In the genomic region with DNA sequence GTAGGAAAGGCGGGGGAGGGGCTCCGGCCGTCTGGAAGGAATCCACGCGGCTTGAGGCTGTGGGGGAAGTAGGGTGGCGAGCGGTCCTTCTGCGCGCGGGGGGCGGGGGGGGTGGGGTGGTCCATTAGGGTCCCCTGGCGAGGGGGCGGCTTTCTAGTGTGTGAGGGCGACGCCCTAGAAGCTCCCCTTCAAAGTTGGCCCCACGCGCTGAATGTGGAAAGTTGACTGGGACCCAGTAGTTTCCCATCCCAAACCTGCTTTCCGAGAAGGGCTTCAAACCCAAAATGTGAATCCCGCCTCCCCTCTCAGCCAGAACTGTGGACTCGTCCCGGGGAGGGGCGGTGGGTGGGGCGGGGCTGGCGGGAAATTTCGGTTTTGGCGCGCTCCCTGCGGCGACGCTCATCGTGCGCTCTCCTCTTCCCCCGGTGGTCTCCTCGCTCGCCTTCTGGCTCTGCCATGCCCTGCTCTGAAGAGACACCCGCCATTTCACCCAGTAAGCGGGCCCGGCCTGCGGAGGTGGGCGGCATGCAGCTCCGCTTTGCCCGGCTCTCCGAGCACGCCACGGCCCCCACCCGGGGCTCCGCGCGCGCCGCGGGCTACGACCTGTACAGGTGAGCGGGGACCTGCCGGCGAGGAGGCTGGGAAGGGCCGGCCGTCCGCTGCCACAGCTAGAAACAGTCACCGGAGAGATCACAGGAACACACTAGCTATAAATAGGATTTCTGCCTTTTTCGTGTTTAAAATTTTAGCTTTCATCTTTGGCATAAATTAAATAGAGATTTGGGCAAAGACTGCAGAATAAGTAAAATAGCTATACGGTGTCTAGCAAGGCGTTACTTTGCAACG, we compare ENCODE assay signal across 1 cellular context.
TF ChIP-seq lines count a peak whose summit lies in the region.

No MANE protein-coding gene starts in this region.

TF ChIP-seq in K562, 482 proteins besides CTCF, POLR2A, EP300 and RAD21 (continued from another document and continues in another):
- TF ChIP-seq RREB1 (CRISPR knock-in tag; IDR thresholded peaks at IDR 0.05) (no peak), HOMEZ (CRISPR knock-in tag; IDR thresholded peaks at IDR 0.05) (no peak), CHD2 (IDR thresholded peaks at IDR 0.05; ENCODE audit: low read depth, low read length) (no peak; the same call in 1 of the 2 replicates), GTF2E2 (tag; IDR thresholded peaks at IDR 0.05) (no peak), ZNF785 (CRISPR knock-in tag; IDR thresholded peaks at IDR 0.05) (no peak), ZNF277 (CRISPR knock-in tag; IDR thresholded peaks at IDR 0.05; ENCODE audit: borderline replicate concordance) (no peak), SRSF3 (IDR thresholded peaks at IDR 0.05; ENCODE audit: insufficient read depth, low read length) (no peak), PRPF4 (IDR thresholded peaks at IDR 0.05; ENCODE audit: insufficient read depth, low read depth, low read length, poor library complexity, severe bottlenecking) (peak; percentile 21), ZFPM2 (CRISPR knock-in tag; IDR thresholded peaks at IDR 0.05) (no peak), PRMT5 (CRISPR knock-in tag; IDR thresholded peaks at IDR 0.05) (no peak), CHD1 (IDR thresholded peaks at IDR 0.05; ENCODE audit: low read length) (peak; percentile 79), ZNF444 (CRISPR knock-in tag; IDR thresholded peaks at IDR 0.05) (no peak), DMBX1 (CRISPR knock-in tag; IDR thresholded peaks at IDR 0.05; ENCODE audit: borderline replicate concordance) (no peak), NFYB (IDR thresholded peaks at IDR 0.05; ENCODE audit: extremely low read depth, insufficient read length) (no peak), CBX2 (IDR thresholded peaks at IDR 0.05; ENCODE audit: insufficient read depth, low read length, poor library complexity, severe bottlenecking) (no peak), FOXA3 (CRISPR knock-in tag; conservative IDR thresholded peaks at IDR 0.05 in 1 of 2, IDR thresholded peaks at IDR 0.05 in 1 of 2) (no peak), SRSF1 (IDR thresholded peaks at IDR 0.05; ENCODE audit: low read depth, low read length) (no peak), POLR3A (IDR thresholded peaks at IDR 0.05; ENCODE audit: borderline replicate concordance, extremely low read depth, insufficient read depth, insufficient read length) (no peak), ZNF707 (CRISPR knock-in tag; conservative IDR thresholded peaks at IDR 0.05) (no peak), ARHGAP35 (IDR thresholded peaks at IDR 0.05; ENCODE audit: partially characterized antibody) (no peak), FOXK2 (conservative IDR thresholded peaks at IDR 0.05 in 1 of 2, IDR thresholded peaks at IDR 0.05 in 1 of 2; ENCODE audit: low read depth in 2 of 2) (peak in 1 of 2 experiments; percentile 99; a peak in 2 of 4 replicates), SREBF2 (CRISPR knock-in tag; IDR thresholded peaks at IDR 0.05) (no peak), CXXC5 (CRISPR knock-in tag; IDR thresholded peaks at IDR 0.05) (peak; percentile 46), FOSL1 (tag; conservative IDR thresholded peaks at IDR 0.05) (no peak), MXD1 (CRISPR knock-in tag; IDR thresholded peaks at IDR 0.05; ENCODE audit: borderline replicate concordance, poor library complexity, severe bottlenecking) (no peak), FOXO4 (CRISPR knock-in tag; IDR thresholded peaks at IDR 0.05) (no peak), HBP1 (CRISPR knock-in tag; IDR thresholded peaks at IDR 0.05) (no peak), IRF2 (CRISPR knock-in tag; IDR thresholded peaks at IDR 0.05) (no peak), NR1H2 (CRISPR knock-in tag; IDR thresholded peaks at IDR 0.05) (no peak), ZNF134 (CRISPR knock-in tag; conservative IDR thresholded peaks at IDR 0.05) (no peak), SLC30A9 (CRISPR knock-in tag; IDR thresholded peaks at IDR 0.05) (no peak), ZNF436 (CRISPR knock-in tag; IDR thresholded peaks at IDR 0.05) (no peak), ZNF639 (CRISPR knock-in tag; conservative IDR thresholded peaks at IDR 0.05 in 1 of 2, IDR thresholded peaks at IDR 0.05 in 1 of 2) (no peak)
- TF ChIP-seq, protein P1, sequence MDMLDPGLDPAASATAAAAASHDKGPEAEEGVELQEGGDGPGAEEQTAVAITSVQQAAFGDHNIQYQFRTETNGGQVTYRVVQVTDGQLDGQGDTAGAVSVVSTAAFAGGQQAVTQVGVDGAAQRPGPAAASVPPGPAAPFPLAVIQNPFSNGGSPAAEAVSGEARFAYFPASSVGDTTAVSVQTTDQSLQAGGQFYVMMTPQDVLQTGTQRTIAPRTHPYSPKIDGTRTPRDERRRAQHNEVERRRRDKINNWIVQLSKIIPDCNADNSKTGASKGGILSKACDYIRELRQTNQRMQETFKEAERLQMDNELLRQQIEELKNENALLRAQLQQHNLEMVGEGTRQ (CRISPR knock-in tag; IDR thresholded peaks at IDR 0.05), result no peak
- TF ChIP-seq, protein P2, sequence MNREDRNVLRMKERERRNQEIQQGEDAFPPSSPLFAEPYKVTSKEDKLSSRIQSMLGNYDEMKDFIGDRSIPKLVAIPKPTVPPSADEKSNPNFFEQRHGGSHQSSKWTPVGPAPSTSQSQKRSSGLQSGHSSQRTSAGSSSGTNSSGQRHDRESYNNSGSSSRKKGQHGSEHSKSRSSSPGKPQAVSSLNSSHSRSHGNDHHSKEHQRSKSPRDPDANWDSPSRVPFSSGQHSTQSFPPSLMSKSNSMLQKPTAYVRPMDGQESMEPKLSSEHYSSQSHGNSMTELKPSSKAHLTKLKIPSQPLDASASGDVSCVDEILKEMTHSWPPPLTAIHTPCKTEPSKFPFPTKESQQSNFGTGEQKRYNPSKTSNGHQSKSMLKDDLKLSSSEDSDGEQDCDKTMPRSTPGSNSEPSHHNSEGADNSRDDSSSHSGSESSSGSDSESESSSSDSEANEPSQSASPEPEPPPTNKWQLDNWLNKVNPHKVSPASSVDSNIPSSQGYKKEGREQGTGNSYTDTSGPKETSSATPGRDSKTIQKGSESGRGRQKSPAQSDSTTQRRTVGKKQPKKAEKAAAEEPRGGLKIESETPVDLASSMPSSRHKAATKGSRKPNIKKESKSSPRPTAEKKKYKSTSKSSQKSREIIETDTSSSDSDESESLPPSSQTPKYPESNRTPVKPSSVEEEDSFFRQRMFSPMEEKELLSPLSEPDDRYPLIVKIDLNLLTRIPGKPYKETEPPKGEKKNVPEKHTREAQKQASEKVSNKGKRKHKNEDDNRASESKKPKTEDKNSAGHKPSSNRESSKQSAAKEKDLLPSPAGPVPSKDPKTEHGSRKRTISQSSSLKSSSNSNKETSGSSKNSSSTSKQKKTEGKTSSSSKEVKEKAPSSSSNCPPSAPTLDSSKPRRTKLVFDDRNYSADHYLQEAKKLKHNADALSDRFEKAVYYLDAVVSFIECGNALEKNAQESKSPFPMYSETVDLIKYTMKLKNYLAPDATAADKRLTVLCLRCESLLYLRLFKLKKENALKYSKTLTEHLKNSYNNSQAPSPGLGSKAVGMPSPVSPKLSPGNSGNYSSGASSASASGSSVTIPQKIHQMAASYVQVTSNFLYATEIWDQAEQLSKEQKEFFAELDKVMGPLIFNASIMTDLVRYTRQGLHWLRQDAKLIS (CRISPR knock-in tag; IDR thresholded peaks at IDR 0.05), result no peak
- TF ChIP-seq, protein P3, sequence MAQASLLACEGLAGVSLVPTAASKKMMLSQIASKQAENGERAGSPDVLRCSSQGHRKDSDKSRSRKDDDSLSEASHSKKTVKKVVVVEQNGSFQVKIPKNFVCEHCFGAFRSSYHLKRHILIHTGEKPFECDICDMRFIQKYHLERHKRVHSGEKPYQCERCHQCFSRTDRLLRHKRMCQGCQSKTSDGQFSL (CRISPR knock-in tag; IDR thresholded peaks at IDR 0.05), result peak; percentile 5; the same call in 1 of the 2 replicates
- TF ChIP-seq, protein P3 (tag; IDR thresholded peaks at IDR 0.05), result 0 out of 4 replicates have a peak, but pooled peaks of 1 of the 2 experiments have one; percentile 82
